ENCODE assay signal across 8 cellular contexts in the genomic region with DNA sequence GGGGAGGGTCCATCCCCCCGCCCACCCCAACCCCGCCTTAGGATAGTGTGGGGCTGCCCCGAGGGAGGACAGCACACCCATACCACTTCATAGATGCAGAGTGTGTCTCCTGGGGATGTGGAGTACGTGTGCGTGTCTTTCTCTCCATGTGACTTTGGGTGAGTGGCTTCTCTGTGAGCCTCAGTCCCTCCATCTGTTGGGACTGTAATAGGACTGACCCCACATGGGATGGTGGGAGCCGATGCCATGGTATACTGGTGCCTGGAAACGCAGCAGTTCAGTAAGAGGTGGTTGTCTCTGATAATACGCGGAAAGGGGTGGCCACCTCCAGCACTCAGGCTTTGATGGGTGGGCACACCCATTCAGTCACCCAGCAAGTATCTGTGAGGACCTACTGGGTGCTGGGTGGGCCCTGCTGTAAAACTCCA. TPM values are rescaled to one million over a fixed set of nuclear protein-coding genes. Genes with fewer than 3 reads are reported as not detected.
DNase-seq lines count a peak whose midpoint lies in the region; ATAC-seq, FAIRE-seq and TF ChIP-seq lines count a peak whose summit lies in the region.

No MANE protein-coding gene starts in this region.

- H3K27ac Mint-ChIP-seq in memory B cell: peak overlapping the region; percentile 97

- H3K4me1 Mint-ChIP-seq in memory B cell: peaks cover 44% of the 10 kb centered on the region

- peak overlapping the region; percentile 76 for H3K4me3 ChIP-seq in AG04450 (ENCODE audit: low read depth, low read length)
- peak overlapping the region; percentile 78 for H3K4me3 ChIP-seq in HL-60 (replicated peaks; ENCODE audit: insufficient read depth, low read length)
- H3K4me3 ChIP-seq in astrocyte of the spinal cord (ENCODE audit: low read depth, low read length): peak overlapping the region; percentile 88

- peak overlapping the region; percentile 98 for H3K4me3 Mint-ChIP-seq in memory B cell

- TF ChIP-seq CTCF in AG04450 (IDR thresholded peaks at IDR 0.05; ENCODE audit: low read depth, low read length) (no peak), HL-60 (IDR thresholded peaks at IDR 0.05; ENCODE audit: insufficient read depth, low read length) (no peak), astrocyte of the spinal cord (IDR thresholded peaks at IDR 0.05; ENCODE audit: low read depth, low read length) (no peak)

- in situ Hi-C loops in astrocyte of the spinal cord (cut with HindIII; ENCODE audit: low sequenced_read_pairs): no loop called here

- DNase-seq in AG04450 (ENCODE audit: low read depth, low spot score) (no peak), HL-60 (ENCODE audit: low read depth in 1 of 2, low spot score in 1 of 2) (peak in 1 of 2 experiments; percentile 9), astrocyte of the spinal cord (ENCODE audit: low read depth, low spot score) (no peak), memory B cell (ENCODE audit: low spot score in 2 of 2) (no peak), Kasumi-1 (lab: John Stamatoyannopoulos, UW) (no peak), H54 (ENCODE audit: insufficient read length, low spot score) (no peak), hippocampal formation (lab: John Stamatoyannopoulos, UW) (no peak)

- no peak for TF ChIP-seq POLR2A in H54 (IDR thresholded peaks at IDR 0.05; ENCODE audit: low read depth, low read length)

- peak; percentile 6 for ATAC-seq in memory B cell (ENCODE audit: low read depth)
- no peak for ATAC-seq in HG03354 (IDR thresholded peaks at IDR 0.05; ENCODE audit: poor library complexity, severe bottlenecking, unreplicated experiment)

- no peaks in the 10 kb centered on the region for H3K27me3 ChIP-seq in AG04450 (ENCODE audit: control insufficient read depth, insufficient read depth, low read length)
- H3K27me3 ChIP-seq in HL-60 (ENCODE audit: insufficient read depth, poor library complexity, severe bottlenecking): no peaks in the 10 kb centered on the region

- FAIRE-seq in H54 (lab: Jason Lieb, UNC): no peak

- no peaks in the 10 kb centered on the region for H3K9me3 Mint-ChIP-seq in memory B cell

- H3K36me3 Mint-ChIP-seq in memory B cell: peaks cover 10% of the 10 kb centered on the region

- H3K9me3 ChIP-seq in AG04450 (ENCODE audit: control insufficient read depth, insufficient read depth, low read length): no peaks in the 10 kb centered on the region; the same call in 1 of the 2 replicates

- H3K27me3 Mint-ChIP-seq in memory B cell: no peaks in the 10 kb centered on the region

- POLR2A ChIA-PET in AG04450 (lab: Yijun Ruan, JAX): no interaction called here

- CTCF ChIA-PET in AG04450 (lab: Charles Lee): interaction anchor here (0.8 to 1.2 kb wide), 2 partner anchors 11 to 40 kb away, joined by 3 to 4 read pairs; no protein-coding TSS in a partner anchor

- H3K27ac ChIP-seq in AG04450 (ENCODE audit: low read depth, low read length) (peak overlapping the region; percentile 21), HL-60 (replicated peaks) (peak overlapping the region; percentile 78)

RNA-seq across cellular contexts. Expression of gene PRKD2, which starts 0.8 kb away (rescaled TPM):
- polyA plus RNA-seq in AG04450 (2011; rRNA removed): 6.7 and 10.3 TPM in 2 replicates
- 15.2 and 18.8 TPM in 2 replicates for polyA minus RNA-seq in AG04450 (2011; rRNA and poly(A)+ RNA removed)

RNA-seq across cellular contexts. Expression of gene FKRP, which starts 28.1 kb away (rescaled TPM):
- 12.1 and 12.6 TPM in 2 replicates for polyA plus RNA-seq in AG04450 (2011; rRNA removed)
- 6.4 and 10.8 TPM in 2 replicates for polyA minus RNA-seq in AG04450 (2011; rRNA and poly(A)+ RNA removed)

RNA-seq across cellular contexts. Expression of gene STRN4, which starts 28.5 kb away (rescaled TPM):
- 48.1 and 59.3 TPM in 2 replicates for polyA plus RNA-seq in AG04450 (2011; rRNA removed)
- polyA minus RNA-seq in AG04450 (2011; rRNA and poly(A)+ RNA removed): 41.8 and 59.4 TPM in 2 replicates

RNA-seq across cellular contexts. Expression of gene DACT3, which starts 56.7 kb away (rescaled TPM):
- 6.1 and 6.9 TPM in 2 replicates for polyA plus RNA-seq in AG04450 (2011; rRNA removed)
- polyA minus RNA-seq in AG04450 (2011; rRNA and poly(A)+ RNA removed): 4.2 and 5.1 TPM in 2 replicates
